1 cellular context compared by ENCODE assay signal in genomic region chr7:104894998-104895850, GRCh38.
TF ChIP-seq lines count a peak whose summit lies in the region.

No MANE protein-coding gene starts in this region.

TF ChIP-seq in GM12878, 131 proteins besides CTCF, POLR2A, EP300 and RAD21 (continued from another document):
- TF ChIP-seq ZBTB4 (CRISPR knock-in tag; IDR thresholded peaks at IDR 0.05) (no peak), NFYA (IDR thresholded peaks at IDR 0.05; ENCODE audit: borderline replicate concordance, low read depth, low read length) (no peak), MXI1 (IDR thresholded peaks at IDR 0.05; ENCODE audit: low read depth, low read length) (no peak), STAT1 (conservative IDR thresholded peaks at IDR 0.05) (no peak), ZBTB33 (IDR thresholded peaks at IDR 0.05) (no peak), CEBPB (IDR thresholded peaks at IDR 0.05; ENCODE audit: borderline replicate concordance in 1 of 2, low read depth in 2 of 2, low read length in 2 of 2) (peak in 1 of 2 experiments; percentile 60; a peak in 1 of 4 replicates), BCL3 (IDR thresholded peaks at IDR 0.05; ENCODE audit: borderline replicate concordance, insufficient read depth, low read depth, low read length, poor library complexity, severe bottlenecking) (peak; percentile 37), FOXK2 (IDR thresholded peaks at IDR 0.05) (no peak), SRF (IDR thresholded peaks at IDR 0.05; ENCODE audit: low read depth in 2 of 2, low read length in 2 of 2) (no peak), ZBED1 (IDR thresholded peaks at IDR 0.05; ENCODE audit: borderline replicate concordance) (no peak), MEF2B (IDR thresholded peaks at IDR 0.05; ENCODE audit: partially characterized antibody, poor library complexity, severe bottlenecking) (peak; percentile 19), ZNF207 (IDR thresholded peaks at IDR 0.05; ENCODE audit: borderline replicate concordance) (no peak), CUX1 (IDR thresholded peaks at IDR 0.05; ENCODE audit: insufficient replicate concordance, low read depth, low read length) (peak; percentile 15), ZBTB40 (IDR thresholded peaks at IDR 0.05; ENCODE audit: borderline replicate concordance) (no peak), CREB1 (IDR thresholded peaks at IDR 0.05; ENCODE audit: low read depth) (no peak), ZNF592 (IDR thresholded peaks at IDR 0.05) (no peak), ZZZ3 (IDR thresholded peaks at IDR 0.05; ENCODE audit: control insufficient read depth, insufficient read length, low read depth) (no peak), NKRF (conservative IDR thresholded peaks at IDR 0.05) (no peak), E2F4 (IDR thresholded peaks at IDR 0.05; ENCODE audit: low read depth, low read length) (no peak), KDM1A (IDR thresholded peaks at IDR 0.05; ENCODE audit: borderline replicate concordance) (no peak), EED (IDR thresholded peaks at IDR 0.05; ENCODE audit: low read depth) (0 out of 2 replicates have a peak, but pooled peaks have one; percentile 61), SPI1 (IDR thresholded peaks at IDR 0.05; ENCODE audit: borderline replicate concordance, insufficient read depth, low read depth, low read length) (peak; percentile 69), DPF2 (IDR thresholded peaks at IDR 0.05) (peak; percentile 3; the same call in 1 of the 2 replicates), ATF2 (IDR thresholded peaks at IDR 0.05; ENCODE audit: low read length) (peak; percentile 68)
TF ChIP-seq in GM12878: peak in this region for 37.
